17 cellular contexts compared by ENCODE assay signal in the genomic region with DNA sequence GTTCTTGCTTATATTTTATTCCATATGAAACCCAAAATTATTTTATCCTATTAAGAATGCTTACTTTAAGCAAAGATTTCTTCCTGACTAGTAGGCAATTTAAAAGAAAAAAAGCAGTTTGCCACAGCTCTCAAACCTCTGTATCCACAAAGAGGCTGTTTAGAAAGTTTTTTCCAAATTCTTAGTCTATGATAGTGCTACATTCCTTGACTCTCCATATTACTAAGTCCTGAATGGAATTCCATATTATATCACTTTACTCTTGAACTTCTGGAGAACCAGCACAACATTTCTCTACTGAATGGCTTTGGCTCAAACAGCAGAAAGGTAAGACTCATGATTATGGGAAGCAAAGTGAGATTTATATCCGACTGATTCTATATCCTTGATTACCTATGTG. TPM values are rescaled to one million over a fixed set of nuclear protein-coding genes. Genes with fewer than 3 reads are reported as not detected.
DNase-seq lines count a peak whose midpoint lies in the region; ATAC-seq and TF ChIP-seq lines count a peak whose summit lies in the region.
"Had no signal": no experiment of that assay in that cellular context is flagged by ENCODE, and none has a peak within 500 bp of the region (broad histone marks: within the 10 kb centered on the region; RNA-seq: fewer than 3 reads in every experiment).

No MANE protein-coding gene starts in this region.

- peak overlapping the region; percentile 43 for H2AFZ ChIP-seq in mammary epithelial cell (ENCODE audit: low read depth, low read length)
- H2AFZ ChIP-seq: GM23338 had no signal

- H4K20me1 ChIP-seq in mammary epithelial cell (ENCODE audit: insufficient read depth, low read length), result no peaks in the 10 kb centered on the region
- H4K20me1 ChIP-seq: BLaER1 treated with 17β-estradiol and CSF1 and Interleukin-3, amounts not matched to agents 10 nM and 100 nM had no signal

- in situ Hi-C loops in mammary epithelial cell (cut with MboI; ENCODE audit: low sequenced_read_pairs in 2 of 2), result no loop called here

- TF ChIP-seq CTCF in mammary epithelial cell (conservative IDR thresholded peaks at IDR 0.05 in 1 of 2, IDR thresholded peaks at IDR 0.05 in 1 of 2; ENCODE audit: extremely low read depth in 1 of 2, insufficient read depth in 1 of 2, low read depth in 1 of 2, low read length in 2 of 2), result no peak
- TF ChIP-seq CTCF in MCF 10A (IDR thresholded peaks at IDR 0.05; ENCODE audit: unreplicated experiment), result no peak
- TF ChIP-seq CTCF in esophagus squamous epithelium (IDR thresholded peaks at IDR 0.05), result no peak
- no peak for TF ChIP-seq CTCF in suprapubic skin (IDR thresholded peaks at IDR 0.05)

- intact Hi-C loops in mammary epithelial cell (cut with micrococcal nuclease), result loop anchor here (1.0 kb wide), 1 partner anchor 10 kb away; no protein-coding TSS in a partner anchor
- intact Hi-C loops in MCF 10A (cut with micrococcal nuclease), result no loop called here
- intact Hi-C loops in esophagus squamous epithelium (cut with DNase I), result no loop called here

- DNase-seq in mammary epithelial cell (no peak), MCF 10A (ENCODE audit: unreplicated experiment) (no peak), adipocyte (ENCODE audit: low read depth) (peak; percentile 12), esophagus squamous epithelium (lab: John Stamatoyannopoulos, UW) (no peak), suprapubic skin (ENCODE audit: low spot score in 2 of 2) (no peak), NCI-H345 (lab: John Stamatoyannopoulos, UW) (no peak), NCI-H2107 treated with DMSO at 0.1 percent for 48 hours (lab: John Stamatoyannopoulos, UW; ENCODE audit: unreplicated experiment) (no peak)
- DNase-seq: CD4-positive, CD25-positive, alpha-beta regulatory T cell; DMS53; H9 had no signal

- dilution Hi-C loops in mammary epithelial cell (cut with HindIII; ENCODE audit: low sequenced_read_pairs), result no loop called here

- TF ChIP-seq EP300 in suprapubic skin (IDR thresholded peaks at IDR 0.05), result no peak

- H3K27ac Mint-ChIP-seq in MCF 10A (ENCODE audit: low read depth, unreplicated experiment), result no peak overlapping the region
- H3K27ac Mint-ChIP-seq: CD4-positive, CD25-positive, alpha-beta regulatory T cell; GM23338; H9 had no signal

- no peaks in the 10 kb centered on the region for H3K36me3 Mint-ChIP-seq in MCF 10A (ENCODE audit: insufficient read depth, unreplicated experiment)
- H3K36me3 Mint-ChIP-seq: CD4-positive, CD25-positive, alpha-beta regulatory T cell had no signal

- no peak overlapping the region for H3K4me3 Mint-ChIP-seq in MCF 10A (ENCODE audit: unreplicated experiment)
- H3K4me3 Mint-ChIP-seq: CD4-positive, CD25-positive, alpha-beta regulatory T cell; GM23338; H9 had no signal

- H3K9me3 Mint-ChIP-seq in MCF 10A (ENCODE audit: unreplicated experiment), result no peaks in the 10 kb centered on the region
- H3K9me3 Mint-ChIP-seq: GM23338, H9 had no signal

- ATAC-seq in GM18858 (IDR thresholded peaks at IDR 0.05; ENCODE audit: unreplicated experiment), result no peak
- ATAC-seq: GM12878, GM23338, HepG2 had no signal

- POLR2A ChIA-PET in MCF 10A (lab: Yijun Ruan, JAX), result interaction anchor here (1.8 kb wide), 1 partner anchor 10 kb away, joined by 15 read pairs; no protein-coding TSS in a partner anchor

- no peaks in the 10 kb centered on the region for H3K9me3 ChIP-seq in mammary epithelial cell (replicated peaks; ENCODE audit: insufficient read depth, low read length)
- H3K9me3 ChIP-seq in adipocyte (ENCODE audit: control insufficient read depth, low read length), result no peaks in the 10 kb centered on the region
- no peaks in the 10 kb centered on the region for H3K9me3 ChIP-seq in esophagus squamous epithelium
- H3K9me3 ChIP-seq in suprapubic skin, result no peaks in the 10 kb centered on the region
- H3K9me3 ChIP-seq: BLaER1 treated with 17β-estradiol and CSF1 and Interleukin-3, amounts not matched to agents 10 nM and 100 nM had no signal

- H3K4me1 ChIP-seq in mammary epithelial cell (ENCODE audit: insufficient read depth, low read length) (peaks cover 44% of the 10 kb centered on the region), adipocyte (ENCODE audit: control insufficient read depth, insufficient read depth, low read length) (peaks cover 9% of the 10 kb centered on the region), esophagus squamous epithelium (peaks cover 6 to 69% (median 29%) of the 10 kb centered on the region in 3 donors), suprapubic skin (peaks cover 64% of the 10 kb centered on the region)

- H3K36me3 ChIP-seq in mammary epithelial cell (ENCODE audit: insufficient read depth, low read length), result no peaks in the 10 kb centered on the region
- H3K36me3 ChIP-seq in adipocyte (ENCODE audit: control insufficient read depth, insufficient read depth, low read length, severe bottlenecking), result no peaks in the 10 kb centered on the region
- H3K36me3 ChIP-seq in esophagus squamous epithelium, result no peaks in the 10 kb centered on the region
- no peaks in the 10 kb centered on the region for H3K36me3 ChIP-seq in suprapubic skin
- H3K36me3 ChIP-seq: BLaER1 treated with 17β-estradiol and CSF1 and Interleukin-3, amounts not matched to agents 10 nM and 100 nM had no signal

- BruUV-seq in mammary epithelial cell (replicated peaks; lab: Mats Ljungman, UMichigan), result TSS peak; percentile 62
- BruUV-seq in MCF 10A (replicated peaks; lab: Mats Ljungman, UMichigan), result no TSS peak

- CTCF ChIA-PET in mammary epithelial cell (lab: Charles Lee; ENCODE audit: low non-redundant PET), result no interaction called here
- CTCF ChIA-PET in MCF 10A (lab: Yijun Ruan, JAX), result interaction anchor here (2.5 kb wide), 1 partner anchor 9 kb away, joined by 8 read pairs; no protein-coding TSS in a partner anchor

- H3K27ac ChIP-seq in mammary epithelial cell (ENCODE audit: insufficient read depth, low read depth, low read length) (peak overlapping the region; percentile 98), esophagus squamous epithelium (peak overlapping the region; percentile 77 to 89 (median 80)), suprapubic skin (peak overlapping the region; percentile 76)
- H3K27ac ChIP-seq: 22Rv1; BLaER1 treated with 17β-estradiol and CSF1 and Interleukin-3, amounts not matched to agents 10 nM and 100 nM had no signal

- no peaks in the 10 kb centered on the region for H3K27me3 Mint-ChIP-seq in MCF 10A (ENCODE audit: insufficient read depth, unreplicated experiment)

- peaks cover 26% of the 10 kb centered on the region for H3K4me1 Mint-ChIP-seq in MCF 10A (ENCODE audit: insufficient read depth, unreplicated experiment)
- H3K4me1 Mint-ChIP-seq: CD4-positive, CD25-positive, alpha-beta regulatory T cell; GM23338; H9 had no signal

- H3K9ac ChIP-seq in mammary epithelial cell (ENCODE audit: insufficient read depth, low read length), result peak overlapping the region; percentile 50
- no peak overlapping the region for H3K9ac ChIP-seq in adipocyte (ENCODE audit: low read length)
- H3K9ac ChIP-seq: BLaER1 treated with 17β-estradiol and CSF1 and Interleukin-3, amounts not matched to agents 10 nM and 100 nM had no signal

- no peak overlapping the region for H3K4me3 ChIP-seq in mammary epithelial cell (replicated peaks in 1 of 3; ENCODE audit: insufficient read depth in 1 of 3, low read depth in 2 of 3, low read length in 3 of 3)
- no peak overlapping the region for H3K4me3 ChIP-seq in adipocyte (ENCODE audit: low read length)
- H3K4me3 ChIP-seq in esophagus squamous epithelium, result no peak overlapping the region
- no peak overlapping the region for H3K4me3 ChIP-seq in suprapubic skin
- H3K4me3 ChIP-seq: BLaER1 treated with 17β-estradiol and CSF1 and Interleukin-3, amounts not matched to agents 10 nM and 100 nM; GM12878; GM23338 had no signal

- peak overlapping the region; percentile 63 for H3K4me2 ChIP-seq in mammary epithelial cell (ENCODE audit: insufficient read depth, low read depth, low read length)
- H3K4me2 ChIP-seq: BLaER1 treated with 17β-estradiol and CSF1 and Interleukin-3, amounts not matched to agents 10 nM and 100 nM; GM23338 had no signal

- H3K79me2 ChIP-seq in mammary epithelial cell (ENCODE audit: insufficient read depth, low read length), result no peaks in the 10 kb centered on the region

- TF ChIP-seq POLR2A in esophagus squamous epithelium (IDR thresholded peaks at IDR 0.05), result no peak
- TF ChIP-seq POLR2A in suprapubic skin (IDR thresholded peaks at IDR 0.05), result no peak

- H3K27me3 ChIP-seq in mammary epithelial cell (ENCODE audit: insufficient read depth, low read length), result no peaks in the 10 kb centered on the region
- no peaks in the 10 kb centered on the region for H3K27me3 ChIP-seq in adipocyte (replicated peaks; ENCODE audit: control insufficient read depth, insufficient read depth, low read length)
- H3K27me3 ChIP-seq in esophagus squamous epithelium, result no peaks in the 10 kb centered on the region
- no peaks in the 10 kb centered on the region for H3K27me3 ChIP-seq in suprapubic skin
- H3K27me3 ChIP-seq: BLaER1 treated with 17β-estradiol and CSF1 and Interleukin-3, amounts not matched to agents 10 nM and 100 nM had no signal

- WGBS in mammary epithelial cell (ENCODE audit: low coverage, missing lambda C conversion rate), result 56% methylated on average over 1 of the region's 1 CpG
- WGBS in esophagus squamous epithelium, 2 donors, result 23 to 50% methylated on average over 1 of the region's 1 CpG
- WGBS in suprapubic skin, result 77% methylated on average over 1 of the region's 1 CpG

RNA-seq across cellular contexts. Expression of a gene that starts 8.3 kb away (rescaled TPM):
- total RNA-seq in mammary epithelial cell (1 to 10 TPM in 1 of 2 donors, under 1 TPM in 1; 0.67 to 1.9 TPM), MCF 10A (2022) (not detected in 2 replicates), esophagus squamous epithelium (10 to 100 TPM; 14.7 to 55.4 (median 20.1) TPM), suprapubic skin (100 to 1,000 TPM in 2 of 4 donors, 10 to 100 TPM in 2; 60.7 to 113 (median 98.3) TPM)
- polyA plus RNA-seq in mammary epithelial cell, result 0.40 TPM
- polyA minus RNA-seq in mammary epithelial cell, result not detected
- total RNA-seq: CD4-positive, CD25-positive, alpha-beta regulatory T cell; G401; GM12878; GM23338; H9; HepG2 had no signal
- polyA plus RNA-seq: CD4-positive, CD25-positive, alpha-beta regulatory T cell; GM23338; HepG2 had no signal

RNA-seq across cellular contexts. Expression of a gene that starts 51.4 kb away (rescaled TPM):
- total RNA-seq in mammary epithelial cell (1 to 10 TPM; 2.7 to 5.7 TPM), MCF 10A (2022) (2.9 and 3.5 TPM in 2 replicates), esophagus squamous epithelium (1 to 10 TPM; 1.3 to 5.0 (median 2.7) TPM), suprapubic skin (1 to 10 TPM in 2 of 4 donors, under 1 TPM in 1, not detected in 1; 0.83 to 2.4 (median 1.4) TPM)
- 3.0 TPM for polyA plus RNA-seq in mammary epithelial cell
- polyA minus RNA-seq in mammary epithelial cell, result 36.6 TPM
- total RNA-seq: CD4-positive, CD25-positive, alpha-beta regulatory T cell; HepG2 had no signal
- polyA plus RNA-seq: CD4-positive, CD25-positive, alpha-beta regulatory T cell had no signal

Comparison
In these comparisons a context has a peak if more than half of its experiments do, and no peak if none do; other contexts are left out.
1. RNA of a gene that starts 8.3 kb away (total RNA-seq): 60.7 to 113 TPM in suprapubic skin and 14.7 to 55.4 TPM in esophagus squamous epithelium; 0.67 to 1.9 TPM in mammary epithelial cell and not detected in MCF 10A; every median in the first group is over 4 times any median in the second.
2. Peak in every context shown above with its lines, with median percentiles within 50 percentile points of each other: H3K27ac ChIP-seq.